Comparison of ENCODE assay signal across 8 cellular contexts in the genomic region with DNA sequence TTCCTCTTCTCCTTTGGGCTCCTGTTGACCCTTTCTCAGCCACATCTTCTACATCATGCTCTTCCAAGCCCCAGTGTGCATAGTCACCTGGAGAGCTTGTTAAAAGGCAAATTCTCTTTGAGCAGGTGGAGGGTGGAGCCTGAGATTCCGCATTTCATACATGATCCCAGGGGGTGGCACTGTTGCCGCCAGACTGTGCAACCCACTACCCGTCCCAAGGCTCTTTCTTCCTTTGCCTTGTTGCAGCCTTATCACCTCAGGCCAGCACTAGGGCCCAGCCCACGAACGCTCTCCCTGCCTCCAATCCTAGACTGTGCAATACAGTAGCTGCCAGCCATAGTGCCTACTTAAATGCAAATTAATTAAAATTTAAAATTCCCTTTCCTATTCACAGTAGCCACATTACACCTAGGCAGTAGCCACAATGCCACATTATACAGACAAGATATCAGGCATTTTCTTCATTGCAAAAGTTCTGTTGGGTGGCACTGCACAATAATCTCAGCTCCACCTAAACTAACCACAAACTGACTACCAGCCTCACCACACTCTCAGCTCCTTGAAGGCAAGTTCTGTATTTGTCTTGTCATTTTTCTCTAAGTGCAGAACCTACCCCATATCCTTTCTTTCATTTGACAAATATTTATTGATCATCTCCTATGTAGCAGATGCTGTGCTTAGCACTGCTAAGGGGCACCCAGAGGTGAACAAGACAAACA. TPM values are rescaled to one million over a fixed set of nuclear protein-coding genes. Genes with fewer than 3 reads are reported as not detected.
DNase-seq lines count a peak whose midpoint lies in the region; ATAC-seq and TF ChIP-seq lines count a peak whose summit lies in the region.

No MANE protein-coding gene starts in this region.

- H3K27me3 Mint-ChIP-seq in T-helper 17 cell = peaks cover 84% of the 10 kb centered on the region

- 38% methylated on average over 5 of the region's 5 CpGs for WGBS in right lobe of liver (ENCODE audit: insufficient coverage, low coverage, low lambda C conversion rate, missing lambda C conversion rate)

- H3K4me3 Mint-ChIP-seq in T-helper 17 cell = no peak overlapping the region

- peaks cover 15% of the 10 kb centered on the region for H3K36me3 Mint-ChIP-seq in T-helper 17 cell (ENCODE audit: low read depth)

- ATAC-seq in right lobe of liver (peak; percentile 12 to 50 (median 48)), T-helper 17 cell (no peak), HG03097 (IDR thresholded peaks at IDR 0.05; ENCODE audit: low FRiP score, unreplicated experiment) (no peak), HG03196 (IDR thresholded peaks at IDR 0.05; ENCODE audit: unreplicated experiment) (no peak)

- no peaks in the 10 kb centered on the region for H3K9me3 ChIP-seq in WERI-Rb-1 (ENCODE audit: severe bottlenecking)
- no peaks in the 10 kb centered on the region for H3K9me3 ChIP-seq in right lobe of liver
- H3K9me3 ChIP-seq in T-helper 17 cell (ENCODE audit: control insufficient read depth, low read length, poor library complexity, severe bottlenecking) = no peaks in the 10 kb centered on the region

- H3K27me3 ChIP-seq in WERI-Rb-1 (ENCODE audit: insufficient read depth, low read depth, severe bottlenecking) (peaks cover 41% of the 10 kb centered on the region), right lobe of liver (no peaks in the 10 kb centered on the region)

- DNase-seq in ELR (ENCODE audit: low read depth) (peak; percentile 35), Kasumi-1 (lab: John Stamatoyannopoulos, UW) (peak; percentile 53 to 69), WERI-Rb-1 (peak; percentile 50), right lobe of liver (no peak), T-helper 17 cell (no peak)
- DNase-seq in activated naive CD4-positive, alpha-beta T cell treated with Interleukin-2 at 50 U/mL for 16 hours = no peak

- H3K4me3 ChIP-seq in WERI-Rb-1 (ENCODE audit: low read depth, low read length) (no peak overlapping the region), right lobe of liver (no peak overlapping the region)

- TF ChIP-seq POLR2A in right lobe of liver (IDR thresholded peaks at IDR 0.05) = no peak

- H3K27ac ChIP-seq in WERI-Rb-1 (no peak overlapping the region), right lobe of liver (no peak overlapping the region)

- TF ChIP-seq CTCF in WERI-Rb-1 (IDR thresholded peaks at IDR 0.05; ENCODE audit: low read depth, low read length) = peak; percentile 69
- TF ChIP-seq CTCF in right lobe of liver (IDR thresholded peaks at IDR 0.05) = peak in 2 of 4 donors; percentile 11 to 16

- H3K4me1 ChIP-seq in right lobe of liver = peaks cover 0 to 11% (median 5%) of the 10 kb centered on the region in 4 donors

- no peaks in the 10 kb centered on the region for H3K36me3 ChIP-seq in WERI-Rb-1
- H3K36me3 ChIP-seq in right lobe of liver = no peaks in the 10 kb centered on the region

- no peak overlapping the region for H3K27ac Mint-ChIP-seq in T-helper 17 cell

- intact Hi-C loops in right lobe of liver (cut with DNase I) = loop anchor here (5.0 kb wide), 1 partner anchor 71 kb away; no protein-coding TSS in a partner anchor

- peaks cover 16% of the 10 kb centered on the region for H3K4me1 Mint-ChIP-seq in T-helper 17 cell

RNA-seq across cellular contexts. Expression of a gene that starts 4.6 kb away (rescaled TPM):
- total RNA-seq in right lobe of liver (under 1 TPM; 0.05 to 0.80 (median 0.11) TPM), T-helper 17 cell (not detected)

RNA-seq across cellular contexts. Expression of a gene that starts 19.5 kb away (rescaled TPM):
- total RNA-seq in right lobe of liver = not detected
- total RNA-seq in T-helper 17 cell = under 1 TPM; 0.22 to 0.70 TPM

RNA-seq across cellular contexts. Expression of a gene that starts 56.1 kb away (rescaled TPM):
- total RNA-seq in right lobe of liver (under 1 TPM in 1 of 6 experiments, not detected in 5; 0.22 TPM), T-helper 17 cell (not detected)

Comparison
In these comparisons a context has a peak if more than half of its experiments do, and no peak if none do; other contexts are left out.
1. DNase-seq: peak in ELR (single experiment), Kasumi-1 (2 of 2) and WERI-Rb-1 (single experiment); none in right lobe of liver (0 of 3), T-helper 17 cell (0 of 3) and activated naive CD4-positive, alpha-beta T cell treated with Interleukin-2 at 50 U/mL for 16 hours (single experiment).
2. ATAC-seq: peak in right lobe of liver (4 of 4); none in T-helper 17 cell (single experiment), HG03097 (single experiment) and HG03196 (single experiment).